Comparison of ENCODE assay signal across 8 cellular contexts in genomic region chr19:12786149-12786870, GRCh38. TPM values are rescaled to one million over a fixed set of nuclear protein-coding genes. Genes with fewer than 3 reads are reported as not detected.
DNase-seq lines count a peak whose midpoint lies in the region; ATAC-seq and TF ChIP-seq lines count a peak whose summit lies in the region.

No MANE protein-coding gene starts in this region.

- TF ChIP-seq POLR2A in lower leg skin (IDR thresholded peaks at IDR 0.05) (no peak), thyroid gland (IDR thresholded peaks at IDR 0.05) (peak in 1 of 2 donors; percentile 81)

- TF ChIP-seq CTCF in SK-N-SH (IDR thresholded peaks at IDR 0.05) (no peak), lower leg skin (IDR thresholded peaks at IDR 0.05) (no peak), thyroid gland (IDR thresholded peaks at IDR 0.05) (peak in 1 of 6 experiments; percentile 16), GM13976 (IDR thresholded peaks at IDR 0.05; ENCODE audit: borderline replicate concordance, control extremely low read depth, extremely low read depth, insufficient read depth, missing control alignments) (no peak)

- no peak for TF ChIP-seq RAD21 in SK-N-SH (IDR thresholded peaks at IDR 0.05; ENCODE audit: low read length)

- TF ChIP-seq EP300 in SK-N-SH (IDR thresholded peaks at IDR 0.05; ENCODE audit: borderline replicate concordance in 1 of 2, low read depth in 1 of 2, low read length in 1 of 2) = no peak

- intact Hi-C loops in lower leg skin (cut with DNase I; ENCODE audit: low total_unique reads) = no loop called here
- intact Hi-C loops in thyroid gland (cut with DNase I) = no loop called here

- peak overlapping the region; percentile 33; the same call in 1 of the 2 replicates for H3K4me2 ChIP-seq in SK-N-SH

- in situ Hi-C loops in GM13976 (cut with MboI; ENCODE audit: low sequenced_read_pairs, unreplicated experiment) = no loop called here

- no peak for ATAC-seq in SK-N-SH treated with all-trans-retinoic acid at 6 μM for 48 hours
- no peak for ATAC-seq in HG03571 (IDR thresholded peaks at IDR 0.05; ENCODE audit: unreplicated experiment)
- no peak for ATAC-seq in HG03135 (IDR thresholded peaks at IDR 0.05; ENCODE audit: unreplicated experiment)

- H3K4me3 ChIP-seq in SK-N-SH (ENCODE audit: low read depth in 2 of 2, low read length in 1 of 2) (no peak overlapping the region), lower leg skin (ENCODE audit: low read depth, poor library complexity, severe bottlenecking) (no peak overlapping the region), thyroid gland (replicated peaks in 1 of 3) (no peak overlapping the region)

- POLR2A ChIA-PET in SK-N-SH (lab: Yijun Ruan, JAX) = no interaction called here

- CTCF ChIA-PET in SK-N-SH (lab: Yijun Ruan, JAX) = interaction anchor here (0.6 to 3.4 kb wide), 5 partner anchors 9 to 61 kb away, joined by 3 to 46 read pairs (median 8); no protein-coding TSS in a partner anchor

- H3K27me3 ChIP-seq in SK-N-SH (ENCODE audit: insufficient read depth) = no peaks in the 10 kb centered on the region
- H3K27me3 ChIP-seq in thyroid gland = no peaks in the 10 kb centered on the region

- no peaks in the 10 kb centered on the region for H3K79me2 ChIP-seq in SK-N-SH (ENCODE audit: insufficient read depth)

- H4K20me1 ChIP-seq in SK-N-SH (ENCODE audit: insufficient read depth) = no peaks in the 10 kb centered on the region

- H3K27ac ChIP-seq in SK-N-SH (ENCODE audit: low read depth in 2 of 2, low read length in 1 of 2) (peak overlapping the region; percentile 97 to 98), adipose tissue (ENCODE audit: low read depth, low read length) (peak overlapping the region; percentile 98), thyroid gland (peak overlapping the region; percentile 96 to 99 (median 96))

- peak overlapping the region; percentile 19; the same call in 1 of the 2 replicates for H3K9ac ChIP-seq in SK-N-SH

- H3K36me3 ChIP-seq in SK-N-SH (replicated peaks in 1 of 2; ENCODE audit: control insufficient read depth in 1 of 2, insufficient read depth in 2 of 2, low read length in 1 of 2) = no peaks in the 10 kb centered on the region
- H3K36me3 ChIP-seq in thyroid gland = no peaks in the 10 kb centered on the region

- H2AFZ ChIP-seq in SK-N-SH (ENCODE audit: low read depth) = peak overlapping the region; percentile 56; the same call in 1 of the 2 replicates

- H3F3A ChIP-seq in SK-N-SH (replicated peaks; ENCODE audit: insufficient read depth) = peaks cover 75% of the 10 kb centered on the region

- peak; percentile 46 for DNase-seq in SK-N-SH
- peak; percentile 74 to 95 for DNase-seq in lower leg skin (ENCODE audit: low spot score in 2 of 2)
- DNase-seq in thyroid gland = peak; percentile 98
- DNase-seq in GM13976 (ENCODE audit: low spot score) = no peak

- H3K9me3 ChIP-seq in SK-N-SH = no peaks in the 10 kb centered on the region
- H3K9me3 ChIP-seq in thyroid gland = no peaks in the 10 kb centered on the region

- no peaks in the 10 kb centered on the region for H3K9me2 ChIP-seq in SK-N-SH

- 47% methylated on average over 5 of the region's 18 CpGs for WGBS in SK-N-SH (ENCODE audit: low lambda C conversion rate)
- WGBS in adipose tissue, 3 donors = 30 to 36% (median 34%) methylated on average over 18 of the region's 18 CpGs
- WGBS in lower leg skin, 2 donors = 27 to 37% methylated on average over 16 to 17 of the region's 18 CpGs
- WGBS in thyroid gland, 2 donors = 7 to 45% methylated on average over 6 of the region's 18 CpGs

- H3K4me1 ChIP-seq in SK-N-SH (ENCODE audit: control insufficient read depth in 1 of 2, insufficient read depth in 2 of 2, low read depth in 1 of 2, low read length in 1 of 2) = peaks cover 53 to 74% of the 10 kb centered on the region in 2 experiments
- peaks cover 66 to 72% of the 10 kb centered on the region in 2 donors for H3K4me1 ChIP-seq in thyroid gland

TF ChIP-seq in SK-N-SH, 30 proteins besides CTCF, POLR2A, EP300 and RAD21:
- no peak for TF ChIP-seq SIN3A (IDR thresholded peaks at IDR 0.05; ENCODE audit: borderline replicate concordance, low read depth, low read length)
- TF ChIP-seq RCOR1 (IDR thresholded peaks at IDR 0.05; ENCODE audit: low read length) = no peak
- TF ChIP-seq PBX3 (IDR thresholded peaks at IDR 0.05) = no peak

TF ChIP-seq in SK-N-SH treated with all-trans-retinoic acid at 6 μM for 48 hours, 23 proteins besides CTCF, POLR2A, EP300 and RAD21:
- TF ChIP-seq BACH2 (CRISPR knock-in tag; IDR thresholded peaks at IDR 0.05; ENCODE audit: borderline replicate concordance) = no peak
TF ChIP-seq in SK-N-SH treated with all-trans-retinoic acid at 6 μM for 48 hours: peak in this region for 0.

RNA-seq across cellular contexts. Expression of gene JUNB, which starts 5.0 kb away (rescaled TPM):
- polyA plus RNA-seq in SK-N-SH (2012; rRNA removed) (165 and 224 TPM in 2 replicates), adipose tissue (1,000 to 10,000 TPM in 2 of 3 donors, 100 to 1,000 TPM in 1; 120 to 1,553 (median 1,136) TPM)
- polyA plus RNA-seq in SK-N-SH (2012; cell fraction: cytosol; rRNA removed) = 80.7 and 113 TPM in 2 replicates
- polyA plus RNA-seq in SK-N-SH (2012; cell fraction: nucleus; rRNA removed) = 422 and 954 TPM in 2 replicates
- total RNA-seq in lower leg skin (1,000 to 10,000 TPM in 1 of 4 donors, 100 to 1,000 TPM in 3; 608 to 1,091 (median 870) TPM), thyroid gland (100 to 1,000 TPM; 111 to 393 (median 220) TPM)

RNA-seq across cellular contexts. Expression of gene HOOK2, which starts 11.0 kb away (rescaled TPM):
- polyA plus RNA-seq in SK-N-SH (2012; rRNA removed) (23.9 and 33.0 TPM in 2 replicates), adipose tissue (100 to 1,000 TPM in 1 of 3 donors, 10 to 100 TPM in 2; 41.1 to 210 (median 57.2) TPM)
- polyA plus RNA-seq in SK-N-SH (2012; cell fraction: cytosol; rRNA removed) = 11.7 and 19.1 TPM in 2 replicates
- 154 and 162 TPM in 2 replicates for polyA plus RNA-seq in SK-N-SH (2012; cell fraction: nucleus; rRNA removed)
- total RNA-seq in lower leg skin (100 to 1,000 TPM in 1 of 4 donors, 10 to 100 TPM in 3; 49.9 to 122 (median 65.8) TPM), thyroid gland (100 to 1,000 TPM; 128 to 145 (median 136) TPM)

RNA-seq across cellular contexts. Expression of gene PRDX2, which starts 15.3 kb away (rescaled TPM):
- polyA plus RNA-seq in SK-N-SH (2012; rRNA removed) (215 and 341 TPM in 2 replicates), adipose tissue (100 to 1,000 TPM; 159 to 386 (median 207) TPM)
- polyA plus RNA-seq in SK-N-SH (2012; cell fraction: cytosol; rRNA removed) = 167 and 232 TPM in 2 replicates
- polyA plus RNA-seq in SK-N-SH (2012; cell fraction: nucleus; rRNA removed) = 138 and 161 TPM in 2 replicates
- total RNA-seq in lower leg skin (100 to 1,000 TPM; 266 to 459 (median 327) TPM), thyroid gland (100 to 1,000 TPM; 166 to 496 (median 328) TPM)

RNA-seq across cellular contexts. Expression of gene THSD8, which starts 15.6 kb away (rescaled TPM):
- polyA plus RNA-seq in SK-N-SH (2012; rRNA removed) (not detected in 2 replicates), adipose tissue (1 to 10 TPM in 1 of 3 donors, under 1 TPM in 2; 0.38 to 1.8 (median 0.52) TPM)
- 0.33 TPM in 1 of 2 replicates, not detected in the other for polyA plus RNA-seq in SK-N-SH (2012; cell fraction: cytosol; rRNA removed)
- polyA plus RNA-seq in SK-N-SH (2012; cell fraction: nucleus; rRNA removed) = 2.9 TPM in 1 of 2 replicates, not detected in the other
- total RNA-seq in lower leg skin (1 to 10 TPM in 1 of 4 donors, not detected in 3; 1.6 TPM), thyroid gland (under 1 TPM in 1 of 4 donors, not detected in 3; 0.67 TPM)

RNA-seq across cellular contexts. Expression of gene RNASEH2A, which starts 20.1 kb away (rescaled TPM):
- polyA plus RNA-seq in SK-N-SH (2012; rRNA removed) (35.2 and 48.1 TPM in 2 replicates), adipose tissue (1 to 10 TPM; 3.3 to 6.4 (median 5.6) TPM)
- 29.8 and 35.8 TPM in 2 replicates for polyA plus RNA-seq in SK-N-SH (2012; cell fraction: cytosol; rRNA removed)
- 33.6 and 59.2 TPM in 2 replicates for polyA plus RNA-seq in SK-N-SH (2012; cell fraction: nucleus; rRNA removed)
- total RNA-seq in lower leg skin (1 to 10 TPM; 3.3 to 7.8 (median 5.9) TPM), thyroid gland (10 to 100 TPM in 1 of 4 donors, 1 to 10 TPM in 3; 1.5 to 11.8 (median 5.4) TPM)
